In genomic region chr11:67606477-67607295, GRCh38 we compare ENCODE assay signal across 8 cellular contexts. TPM values are rescaled to one million over a fixed set of nuclear protein-coding genes. Genes with fewer than 3 reads are reported as not detected.
DNase-seq lines count a peak whose midpoint lies in the region; ATAC-seq, FAIRE-seq and TF ChIP-seq lines count a peak whose summit lies in the region.

Gene NDUFV1 (plus strand): TSS chr11:67606936. CDS start chr11:67607005, 69 bp downstream.

- FAIRE-seq in colon (lab: Jason Lieb, UNC), result peak; percentile 36

- POLR2A ChIA-PET in BJ (lab: Charles Lee), result no interaction called here

- CTCF ChIA-PET in BJ (lab: Yijun Ruan, JAX), result no interaction called here

- peak; percentile 60 for TF ChIP-seq CTCF in BJ (IDR thresholded peaks at IDR 0.05; ENCODE audit: insufficient read depth, low read depth, low read length)

- peaks cover 2% of the 10 kb centered on the region for H3K27me3 ChIP-seq in BJ (ENCODE audit: control insufficient read depth, insufficient read depth, low read length)

- peaks cover 19% of the 10 kb centered on the region for H3K36me3 ChIP-seq in BJ (ENCODE audit: control insufficient read depth, insufficient read depth, low read length)

- peak within 1 kb of the TSS; percentile 93 for H3K4me3 ChIP-seq in BJ (ENCODE audit: low read depth, low read length)

- DNase-seq in BJ (ENCODE audit: low read depth) (peak; percentile 41), GM19238 (ENCODE audit: insufficient read length, low spot score) (peak; percentile 82), NCI-H524 treated with DMSO at 0.1 percent for 48 hours (lab: John Stamatoyannopoulos, UW) (peak; percentile 53), left kidney (ENCODE audit: low read depth, low spot score) (peak; percentile 99)
- peak; percentile 98 for DNase-seq in activated CD4-positive, alpha-beta T cell treated with anti-CD3 and anti-CD28 coated beads for 48 hours
- DNase-seq in stimulated activated CD4-positive, alpha-beta T cell treated with anti-CD3 and anti-CD28 coated beads, Interleukin-2, amount 100 ng/mL, for 24 hours, result peak; percentile 98

- ATAC-seq in HG03442 (IDR thresholded peaks at IDR 0.05; ENCODE audit: unreplicated experiment), result peak; percentile 90

RNA-seq across cellular contexts. Expression of gene NDUFV1, which starts in this region (rescaled TPM):
- 97.9 and 149 TPM in 2 replicates for polyA plus RNA-seq in BJ (2011; rRNA removed)
- 61.7 and 65.1 TPM in 2 replicates for polyA minus RNA-seq in BJ (2011; rRNA and poly(A)+ RNA removed)

Comparison
In these comparisons a context has a peak if more than half of its experiments do, and no peak if none do; other contexts are left out.
1. Peak in every context shown above with its lines: DNase-seq, ATAC-seq and H3K4me3 ChIP-seq.
2. DNase-seq: peak in every context shown above with its lines; median percentile 99 in left kidney; 98 in activated CD4-positive, alpha-beta T cell treated with anti-CD3 and anti-CD28 coated beads for 48 hours; 98 in stimulated activated CD4-positive, alpha-beta T cell treated with anti-CD3 and anti-CD28 coated beads, Interleukin-2, amount 100 ng/mL, for 24 hours; 82 in GM19238; 53 in NCI-H524 treated with DMSO at 0.1 percent for 48 hours; 41 in BJ.